Comparison of ENCODE assay signal across 18 cellular contexts in the genomic region with DNA sequence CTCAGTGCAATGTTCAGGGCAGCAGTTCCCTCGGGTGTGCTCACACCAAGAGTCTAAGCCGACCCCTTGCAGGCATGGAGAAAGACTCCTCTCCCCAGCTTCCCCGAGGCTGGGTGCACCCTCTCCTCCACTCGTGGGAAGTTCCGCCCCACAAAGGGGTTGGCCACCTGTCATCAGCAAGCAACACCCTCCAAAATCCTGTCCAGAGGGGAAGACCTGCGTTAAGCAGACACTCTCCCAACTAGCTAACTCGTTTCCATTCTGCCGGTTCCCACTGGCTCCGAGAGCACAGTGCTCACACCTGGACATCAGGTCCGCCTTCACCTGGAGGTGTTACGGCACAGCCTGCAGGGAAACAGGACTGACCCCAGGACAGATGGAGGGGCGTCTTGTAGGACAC.
"Had no signal": no experiment of that assay in that cellular context is flagged by ENCODE, and none has a peak within 500 bp of the region (broad histone marks: within the 10 kb centered on the region; RNA-seq: fewer than 3 reads in every experiment).

No MANE protein-coding gene starts in this region.

- ATAC-seq: effector memory CD8-positive, alpha-beta T cell; left colon; natural killer cell had no signal

- H3K9me3 ChIP-seq: sigmoid colon had no signal

- H3K4me3 Mint-ChIP-seq: dendritic cell treated with granulocyte-macrophage colony-stimulating factor and Interleukin-4, amounts not matched to agents 40 ng/mL and 50 ng/mL, for 4 days; effector memory CD8-positive, alpha-beta T cell; memory B cell; mesothelial cell of epicardium; natural killer cell; neural crest cell had no signal

- H3K27me3 Mint-ChIP-seq: dendritic cell treated with granulocyte-macrophage colony-stimulating factor and Interleukin-4, amounts not matched to agents 40 ng/mL and 50 ng/mL, for 4 days had no signal

- H3K36me3 Mint-ChIP-seq: memory B cell, mesothelial cell of epicardium, natural killer cell had no signal

- H3K27ac Mint-ChIP-seq: dendritic cell treated with granulocyte-macrophage colony-stimulating factor and Interleukin-4, amounts not matched to agents 40 ng/mL and 50 ng/mL, for 4 days; effector memory CD8-positive, alpha-beta T cell; memory B cell; mesothelial cell of epicardium; natural killer cell had no signal

- H3K4me1 ChIP-seq: sigmoid colon had no signal

- DNase-seq: cerebellar nuclear complex; effector memory CD8-positive, alpha-beta T cell; foreskin melanocyte; left colon; natural killer cell; occipital lobe; sigmoid colon; stimulated activated CD4-positive, alpha-beta T cell treated with anti-CD3 and anti-CD28 coated beads, Interleukin-2, amount 100 ng/mL, for 24 hours; stimulated activated naive CD4-positive, alpha-beta T cell treated with Interleukin-2 at 50 U/mL for 16 hours; trophoblast cell had no signal

- H3K4me2 ChIP-seq: hepatocyte had no signal

- H3K4me3 ChIP-seq: cardiac muscle cell, hepatocyte, sigmoid colon, skin epidermis had no signal

- H3K27ac ChIP-seq: cardiac muscle cell, epithelial cell of prostate, hepatocyte, sigmoid colon, skin epidermis had no signal

- H3K4me1 Mint-ChIP-seq: memory B cell, mesothelial cell of epicardium, natural killer cell, neural crest cell had no signal

- H3K36me3 ChIP-seq: cardiac muscle cell, sigmoid colon had no signal
